ENCODE assay signal across 20 cellular contexts in the genomic region with DNA sequence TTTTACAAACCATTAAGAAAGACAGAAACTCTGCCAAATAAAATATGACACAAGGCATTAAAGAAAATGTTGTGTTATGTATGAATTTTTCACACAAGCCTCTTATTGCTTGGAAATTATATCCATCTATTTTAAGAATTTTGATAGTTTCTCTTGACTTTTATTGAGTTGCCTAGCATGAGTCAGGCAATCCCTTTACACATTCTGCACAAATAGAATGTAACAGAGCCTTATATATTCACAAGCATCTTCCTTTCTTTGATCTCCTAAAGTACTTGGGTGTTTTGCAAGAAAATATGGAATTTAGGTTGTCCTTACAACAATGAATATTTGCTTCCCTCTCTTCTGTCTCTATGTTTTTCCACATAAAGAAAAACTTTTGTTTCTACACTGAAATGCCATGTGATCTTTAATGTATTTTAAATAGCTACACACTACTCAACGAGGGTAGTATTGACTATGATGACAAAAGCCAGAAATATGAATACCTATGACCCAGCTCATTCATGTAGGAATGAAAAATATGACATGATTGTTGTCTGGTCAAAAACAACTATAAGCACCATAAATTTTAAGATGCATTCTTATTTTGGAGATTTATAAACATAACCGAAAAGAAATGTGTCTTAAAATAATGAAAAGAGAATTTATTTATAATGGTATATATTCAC.
"Had no signal": no experiment of that assay in that cellular context is flagged by ENCODE, and none has a peak within 500 bp of the region (broad histone marks: within the 10 kb centered on the region; RNA-seq: fewer than 3 reads in every experiment).

No MANE protein-coding gene starts in this region.

- H3K27ac ChIP-seq: brain microvascular endothelial cell, cardiac muscle cell, VCaP had no signal

- H3K36me3 ChIP-seq: brain microvascular endothelial cell, cardiac muscle cell had no signal

- DNase-seq: activated CD4-positive, alpha-beta memory T cell treated with anti-CD3 and anti-CD28 coated beads for 36 hours; activated CD4-positive, alpha-beta T cell treated with anti-CD3 and anti-CD28 coated beads, Interleukin-2, amount 10 ng/mL, durations not matched to agents 7 days and 5 days; activated CD4-positive, CD25-positive, alpha-beta regulatory T cell; activated CD8-positive, alpha-beta memory T cell treated with anti-CD3 and anti-CD28 coated beads for 24 hours; activated effector memory CD4-positive, alpha-beta T cell treated with anti-CD3 and anti-CD28 coated beads, Interleukin-2, amount 50 U/mL, for 16 hours; activated naive CD4-positive, alpha-beta T cell treated with anti-CD3 and anti-CD28 coated beads for 36 hours; activated T-cell treated with anti-CD3 and anti-CD28 coated beads, Interleukin-2, amount 50 U/mL, for 4 hours; MM.1S; NCI-H1105; NCI-H1436; NCI-H1694 treated with DMSO at 0.1 percent for 48 hours; NCI-H2081; NCI-H510A treated with DMSO at 0.1 percent for 48 hours; NCI-H69; NK-92 treated with Interleukin-12 subunit alpha and Interleukin-12 subunit beta, amount 100 ng/mL, for 24 hours; SHP77 treated with DMSO at 0.1 percent for 48 hours; T-helper 1 cell had no signal

- H3K4me3 ChIP-seq: cardiac muscle cell had no signal

- H3K27me3 ChIP-seq: brain microvascular endothelial cell, cardiac muscle cell had no signal

- ATAC-seq: activated T-cell treated with anti-CD3 and anti-CD28 coated beads, Interleukin-2, amount 50 U/mL, for 4 hours had no signal
